Comparison of ENCODE assay signal across 8 cellular contexts in genomic region chr1:91883470-91883869, GRCh38. TPM values are rescaled to one million over a fixed set of nuclear protein-coding genes. Genes with fewer than 3 reads are reported as not detected.
DNase-seq lines count a peak whose midpoint lies in the region; ATAC-seq lines count a peak whose summit lies in the region.

No MANE protein-coding gene starts in this region.

- H3K27ac ChIP-seq in caudate nucleus (ENCODE audit: low read depth, low read length) = no peak overlapping the region

- H3K27ac Mint-ChIP-seq in activated naive CD8-positive, alpha-beta T cell treated with anti-CD3 and anti-CD28 coated beads for 36 hours = no peak overlapping the region

- H3K9me3 Mint-ChIP-seq in activated naive CD8-positive, alpha-beta T cell treated with anti-CD3 and anti-CD28 coated beads for 36 hours = no peaks in the 10 kb centered on the region

- no peak for ATAC-seq in GM21367 (IDR thresholded peaks at IDR 0.05; ENCODE audit: unreplicated experiment)
- no peak for ATAC-seq in GM19452 (IDR thresholded peaks at IDR 0.05; ENCODE audit: unreplicated experiment)

- H3K36me3 Mint-ChIP-seq in activated naive CD8-positive, alpha-beta T cell treated with anti-CD3 and anti-CD28 coated beads for 36 hours = peaks cover 8% of the 10 kb centered on the region

- peak overlapping the region; percentile 57 for H3K4me3 Mint-ChIP-seq in activated naive CD8-positive, alpha-beta T cell treated with anti-CD3 and anti-CD28 coated beads for 36 hours

- peaks cover 38% of the 10 kb centered on the region for H3K4me1 Mint-ChIP-seq in activated naive CD8-positive, alpha-beta T cell treated with anti-CD3 and anti-CD28 coated beads for 36 hours

- peaks cover 27% of the 10 kb centered on the region for H3K27me3 Mint-ChIP-seq in activated naive CD8-positive, alpha-beta T cell treated with anti-CD3 and anti-CD28 coated beads for 36 hours

- DNase-seq in CD1c-positive myeloid dendritic cell (ENCODE audit: extremely low spot score) (peak; percentile 21), HT-29 (ENCODE audit: low spot score) (peak; percentile 52), kidney tubule cell (ENCODE audit: low spot score) (peak; percentile 35), caudate nucleus (lab: John Stamatoyannopoulos, UW) (no peak)
- DNase-seq in activated naive CD8-positive, alpha-beta T cell treated with anti-CD3 and anti-CD28 coated beads for 36 hours = no peak
- no peak for DNase-seq in effector CD4-positive, alpha-beta T cell

RNA-seq across cellular contexts. Expression of gene TGFBR3, which starts 2.5 kb away (rescaled TPM):
- total RNA-seq in HT-29 (2014; rRNA removed; shearing (Covaris generic)) = 4.3 and 7.1 TPM in 2 replicates
- 1 to 10 TPM; 4.4 to 4.7 TPM for total RNA-seq in activated naive CD8-positive, alpha-beta T cell treated with anti-CD3 and anti-CD28 coated beads for 36 hours

Comparison
In these comparisons a context has a peak if more than half of its experiments do, and no peak if none do; other contexts are left out.
1. DNase-seq: peak in CD1c-positive myeloid dendritic cell (single experiment), HT-29 (single experiment) and kidney tubule cell (single experiment); none in activated naive CD8-positive, alpha-beta T cell treated with anti-CD3 and anti-CD28 coated beads for 36 hours (single experiment), effector CD4-positive, alpha-beta T cell (single experiment) and caudate nucleus (0 of 61).